ENCODE assay signal across 20 cellular contexts in genomic region chr17:47273245-47273644, GRCh38. TPM values are rescaled to one million over a fixed set of nuclear protein-coding genes. Genes with fewer than 3 reads are reported as not detected.
DNase-seq lines count a peak whose midpoint lies in the region; ATAC-seq, FAIRE-seq and TF ChIP-seq lines count a peak whose summit lies in the region.
"Had no signal": no experiment of that assay in that cellular context is flagged by ENCODE, and none has a peak within 500 bp of the region (broad histone marks: within the 10 kb centered on the region; RNA-seq: fewer than 3 reads in every experiment).

No MANE protein-coding gene starts in this region.

- no peak overlapping the region for H2AFZ ChIP-seq in HepG2 (ENCODE audit: low read length)

- BruUV-seq in HepG2 (replicated peaks; lab: Mats Ljungman, UMichigan) = no TSS peak

- H4K20me1 ChIP-seq in HepG2 (ENCODE audit: insufficient read depth, low read length) = no peaks in the 10 kb centered on the region
- H4K20me1 ChIP-seq: BLaER1 had no signal

- 39% methylated on average over 2 of the region's 2 CpGs for WGBS in HepG2 (ENCODE audit: low lambda C conversion rate)
- WGBS in right lobe of liver (ENCODE audit: insufficient coverage, low coverage, low lambda C conversion rate, missing lambda C conversion rate) = 90% methylated on average over 2 of the region's 2 CpGs
- WGBS in gastroesophageal sphincter (ENCODE audit: low coverage in 1 of 2), 2 donors = 100% methylated on average over 1 to 2 of the region's 2 CpGs
- WGBS in sigmoid colon, 2 donors = 92 to 95% methylated on average over 2 of the region's 2 CpGs

- in situ Hi-C loops in HepG2 (cut with HindIII; ENCODE audit: extremely low pct_ligation_motif_present, low pct_unique_long_range_greater_than_20kb) = no loop called here

- FAIRE-seq in HepG2 (lab: Jason Lieb, UNC) = no peak
- FAIRE-seq: GM12892, GM18507 had no signal

- H3K9me3 ChIP-seq in HepG2 (ENCODE audit: low read length) (peaks cover 4% of the 10 kb centered on the region; the same call in 1 of the 2 replicates), right lobe of liver (no peaks in the 10 kb centered on the region), gastroesophageal sphincter (no peaks in the 10 kb centered on the region), sigmoid colon (no peaks in the 10 kb centered on the region)

- intact Hi-C loops in HepG2 (cut with micrococcal nuclease; ENCODE audit: unreplicated experiment) (no loop called here), right lobe of liver (cut with DNase I) (no loop called here), sigmoid colon (cut with DNase I) (no loop called here)

- no peak for TF ChIP-seq RAD21 in HepG2 (CRISPR knock-in tag; IDR thresholded peaks at IDR 0.05)

- no peaks in the 10 kb centered on the region for H3K79me2 ChIP-seq in HepG2 (ENCODE audit: insufficient read depth, low read length)

- no peak overlapping the region for H3K27ac ChIP-seq in HepG2 (ENCODE audit: extremely low read length, insufficient read depth, low read length)
- H3K27ac ChIP-seq in right lobe of liver = no peak overlapping the region
- peak overlapping the region; percentile 16 to 95 (median 88) for H3K27ac ChIP-seq in gastroesophageal sphincter
- peak overlapping the region; percentile 86 to 92 (median 88) for H3K27ac ChIP-seq in sigmoid colon
- H3K27ac ChIP-seq: BLaER1, KMS-11 had no signal

- H3K4me3 ChIP-seq in HepG2 (replicated peaks in 1 of 3; ENCODE audit: insufficient read depth in 1 of 3, low read depth in 2 of 3, low read length in 3 of 3) (no peak overlapping the region), right lobe of liver (no peak overlapping the region), gastroesophageal sphincter (no peak overlapping the region), sigmoid colon (no peak overlapping the region)
- H3K4me3 ChIP-seq: BLaER1 had no signal

- TF ChIP-seq EP300 in HepG2 (IDR thresholded peaks at IDR 0.05; ENCODE audit: low read depth in 2 of 2, low read length in 2 of 2) = no peak
- TF ChIP-seq EP300 in HepG2 (CRISPR knock-in tag; IDR thresholded peaks at IDR 0.05; ENCODE audit: borderline replicate concordance) = no peak
- TF ChIP-seq EP300 in gastroesophageal sphincter (IDR thresholded peaks at IDR 0.05) = no peak
- TF ChIP-seq EP300 in sigmoid colon (IDR thresholded peaks at IDR 0.05) = no peak

- peaks cover 0 to 17% of the 10 kb centered on the region in 2 experiments; a peak in 3 of 5 replicates for H3K27me3 ChIP-seq in HepG2 (ENCODE audit: control insufficient read depth in 1 of 2, insufficient read depth in 2 of 2, low read length in 2 of 2)
- H3K27me3 ChIP-seq in right lobe of liver = no peaks in the 10 kb centered on the region
- no peaks in the 10 kb centered on the region for H3K27me3 ChIP-seq in gastroesophageal sphincter
- H3K27me3 ChIP-seq in sigmoid colon = no peaks in the 10 kb centered on the region
- H3K27me3 ChIP-seq: BLaER1 had no signal

- H3K4me2 ChIP-seq in HepG2 (ENCODE audit: low read depth, low read length) = no peak overlapping the region
- H3K4me2 ChIP-seq: BLaER1, KMS-11 had no signal

- H3K36me3 ChIP-seq in HepG2 (replicated peaks in 1 of 2; ENCODE audit: control insufficient read depth in 1 of 2, insufficient read depth in 2 of 2, low read length in 2 of 2) = no peaks in the 10 kb centered on the region
- H3K36me3 ChIP-seq in right lobe of liver = no peaks in the 10 kb centered on the region
- no peaks in the 10 kb centered on the region for H3K36me3 ChIP-seq in gastroesophageal sphincter
- no peaks in the 10 kb centered on the region for H3K36me3 ChIP-seq in sigmoid colon
- H3K36me3 ChIP-seq: BLaER1 had no signal

- TF ChIP-seq CTCF in HepG2 (CRISPR knock-in tag; IDR thresholded peaks at IDR 0.05) = no peak
- TF ChIP-seq CTCF in right lobe of liver (IDR thresholded peaks at IDR 0.05) = no peak
- TF ChIP-seq CTCF in gastroesophageal sphincter (IDR thresholded peaks at IDR 0.05) = no peak
- TF ChIP-seq CTCF in sigmoid colon (IDR thresholded peaks at IDR 0.05) = no peak

- DNase-seq in HepG2 (ENCODE audit: low spot score) (no peak), right lobe of liver (no peak), sigmoid colon (no peak), midbrain (lab: John Stamatoyannopoulos, UW) (no peak), OCI-M2 (lab: John Stamatoyannopoulos, UW; ENCODE audit: unreplicated experiment) (no peak), nucleus accumbens (lab: John Stamatoyannopoulos, UW) (no peak), NOMO-1 treated with DMSO at 0.1 percent for 48 hours (lab: John Stamatoyannopoulos, UW; ENCODE audit: unreplicated experiment) (no peak)
- DNase-seq: 8988T; Calu3; CD8-positive, alpha-beta T cell; NCI-H1417; NCI-H187; NCI-H2107; NCI-H510A treated with DMSO at 0.1 percent for 48 hours; NCI-H774 had no signal

- CTCF ChIA-PET in HepG2 (lab: Yijun Ruan, JAX; ENCODE audit: low intra/inter-chr PET ratio, low total read pairs) = no interaction called here

- POLR2A ChIA-PET in HepG2 (lab: Yijun Ruan, JAX) = no interaction called here

- ATAC-seq in HepG2 (no peak), right lobe of liver (no peak), gastroesophageal sphincter (no peak)
- ATAC-seq: CD8-positive, alpha-beta T cell had no signal

- peaks cover 24% of the 10 kb centered on the region for H3K4me1 ChIP-seq in HepG2 (ENCODE audit: insufficient read depth, low read length)
- H3K4me1 ChIP-seq in right lobe of liver = peaks cover 0 to 38% (median 12%) of the 10 kb centered on the region in 4 donors
- peaks cover 23 to 63% (median 36%) of the 10 kb centered on the region in 3 donors for H3K4me1 ChIP-seq in gastroesophageal sphincter
- H3K4me1 ChIP-seq in sigmoid colon = peaks cover 0 to 63% (median 51%) of the 10 kb centered on the region in 4 donors

- H3K9ac ChIP-seq in HepG2 (ENCODE audit: insufficient read depth, low read depth, low read length) = no peak overlapping the region
- H3K9ac ChIP-seq: BLaER1, KMS-11 had no signal

- TF ChIP-seq POLR2A in HepG2 (IDR thresholded peaks at IDR 0.05; ENCODE audit: insufficient read depth in 1 of 2, low read depth in 2 of 2, low read length in 2 of 2) (no peak), right lobe of liver (IDR thresholded peaks at IDR 0.05) (no peak), gastroesophageal sphincter (IDR thresholded peaks at IDR 0.05) (no peak), sigmoid colon (IDR thresholded peaks at IDR 0.05) (no peak)

RNA-seq across cellular contexts. Expression of gene ITGB3, which starts 19.6 kb away (rescaled TPM):
- total RNA-seq in HepG2 (2016; rRNA removed; fragmentation: Illumina TruSeq; extraction: Trizol) (0.15 and 0.31 TPM in 2 replicates), right lobe of liver (1 to 10 TPM; 2.2 to 8.0 (median 4.8) TPM), gastroesophageal sphincter (10 to 100 TPM; 22.1 to 58.7 (median 53.8) TPM), sigmoid colon (10 to 100 TPM; 28.5 to 62.7 (median 40.1) TPM)
- total RNA-seq in HepG2 (2016; cell fraction: cytosol; rRNA removed; fragmentation: Illumina TruSeq; extraction: Trizol; ENCODE audit: low read depth) = not detected in 2 replicates
- 0.31 and 0.37 TPM in 2 replicates for total RNA-seq in HepG2 (2016; cell fraction: insoluble cytoplasmic fraction; rRNA removed; fragmentation: Illumina TruSeq; extraction: Trizol)
- total RNA-seq in HepG2 (2016; cell fraction: membrane; rRNA removed; fragmentation: Illumina TruSeq; extraction: Trizol) = not detected in 2 replicates
- 0.41 and 0.50 TPM in 2 replicates for total RNA-seq in HepG2 (2016; cell fraction: nucleus; rRNA removed; fragmentation: Illumina TruSeq; extraction: Trizol)
- polyA plus RNA-seq in HepG2 (2011; rRNA removed) (0.09 and 0.10 TPM in 2 replicates), sigmoid colon (1 to 10 TPM in 2 of 3 donors, under 1 TPM in 1; 0.69 to 3.4 (median 1.8) TPM)
- polyA plus RNA-seq in HepG2 (2011; cell fraction: cytosol; rRNA removed) = 0.07 and 0.09 TPM in 2 replicates
- polyA plus RNA-seq in HepG2 (2011; cell fraction: nucleus; rRNA removed) = 0.14 TPM in 2 replicates
- polyA plus RNA-seq in HepG2 (2012) = not detected in 2 replicates
- not detected in 2 replicates for polyA plus RNA-seq in HepG2 (2016; cell fraction: cytosol; fragmentation: Illumina TruSeq; extraction: Trizol; ENCODE audit: low read depth)
- 0.07 TPM in 1 of 2 replicates, not detected in the other for polyA plus RNA-seq in HepG2 (2016; cell fraction: insoluble cytoplasmic fraction; fragmentation: Illumina TruSeq; extraction: Trizol; ENCODE audit: low read depth)
- polyA plus RNA-seq in HepG2 (2016; cell fraction: membrane; fragmentation: Illumina TruSeq; extraction: Trizol; ENCODE audit: low read depth) = not detected in 2 replicates
- 0.15 TPM in 1 of 2 replicates, not detected in the other for polyA plus RNA-seq in HepG2 (2016; cell fraction: nucleus; fragmentation: Illumina TruSeq; extraction: Trizol; ENCODE audit: insufficient read depth, low read depth)
- polyA minus RNA-seq in HepG2 (2011; rRNA and poly(A)+ RNA removed; ENCODE audit: low replicate concordance) = 0.82 TPM in 1 of 2 replicates, not detected in the other
- polyA minus RNA-seq in HepG2 (2011; cell fraction: cytosol; rRNA and poly(A)+ RNA removed) = not detected in 2 replicates
- 0.12 TPM in 1 of 2 replicates, not detected in the other for polyA minus RNA-seq in HepG2 (2011; cell fraction: nucleus; rRNA and poly(A)+ RNA removed)
- total RNA-seq: CD8-positive, alpha-beta T cell had no signal

RNA-seq across cellular contexts. Expression of gene EFCAB13, which starts 50.5 kb away (rescaled TPM):
- total RNA-seq in HepG2 (2016; rRNA removed; fragmentation: Illumina TruSeq; extraction: Trizol) = 0.71 and 0.73 TPM in 2 replicates
- total RNA-seq in HepG2 (2016; cell fraction: cytosol; rRNA removed; fragmentation: Illumina TruSeq; extraction: Trizol; ENCODE audit: low read depth) = 0.81 and 1.1 TPM in 2 replicates
- total RNA-seq in HepG2 (2016; cell fraction: insoluble cytoplasmic fraction; rRNA removed; fragmentation: Illumina TruSeq; extraction: Trizol) = 0.26 and 0.59 TPM in 2 replicates
- total RNA-seq in HepG2 (2016; cell fraction: membrane; rRNA removed; fragmentation: Illumina TruSeq; extraction: Trizol) = 0.49 and 0.79 TPM in 2 replicates
- total RNA-seq in HepG2 (2016; cell fraction: nucleus; rRNA removed; fragmentation: Illumina TruSeq; extraction: Trizol) = 1.0 and 1.7 TPM in 2 replicates
- 0.22 and 0.57 TPM in 2 replicates for polyA plus RNA-seq in HepG2 (2011; rRNA removed)
- polyA plus RNA-seq in HepG2 (2011; cell fraction: cytosol; rRNA removed) = 0.07 and 0.18 TPM in 2 replicates
- 0.11 and 0.40 TPM in 2 replicates for polyA plus RNA-seq in HepG2 (2011; cell fraction: nucleus; rRNA removed)
- polyA plus RNA-seq in HepG2 (2012) = 1.5 and 2.1 TPM in 2 replicates
- polyA plus RNA-seq in HepG2 (2016; cell fraction: cytosol; fragmentation: Illumina TruSeq; extraction: Trizol; ENCODE audit: low read depth) = 0.23 TPM in 2 replicates
- polyA plus RNA-seq in HepG2 (2016; cell fraction: insoluble cytoplasmic fraction; fragmentation: Illumina TruSeq; extraction: Trizol; ENCODE audit: low read depth) = 0.35 and 1.1 TPM in 2 replicates
- 0.29 and 0.30 TPM in 2 replicates for polyA plus RNA-seq in HepG2 (2016; cell fraction: membrane; fragmentation: Illumina TruSeq; extraction: Trizol; ENCODE audit: low read depth)
- 1.1 and 1.9 TPM in 2 replicates for polyA plus RNA-seq in HepG2 (2016; cell fraction: nucleus; fragmentation: Illumina TruSeq; extraction: Trizol; ENCODE audit: insufficient read depth, low read depth)
- 0.75 TPM in 1 of 2 replicates, not detected in the other for polyA minus RNA-seq in HepG2 (2011; rRNA and poly(A)+ RNA removed; ENCODE audit: low replicate concordance)
- not detected in 2 replicates for polyA minus RNA-seq in HepG2 (2011; cell fraction: cytosol; rRNA and poly(A)+ RNA removed)
- polyA minus RNA-seq in HepG2 (2011; cell fraction: nucleus; rRNA and poly(A)+ RNA removed) = 1.8 and 2.4 TPM in 2 replicates
- total RNA-seq in right lobe of liver = 1 to 10 TPM in 5 of 6 experiments, under 1 TPM in 1; 0.68 to 7.2 (median 3.2) TPM
- 10 to 100 TPM in 1 of 4 donors, 1 to 10 TPM in 3; 7.0 to 14.5 (median 8.6) TPM for total RNA-seq in gastroesophageal sphincter
- 10 to 100 TPM in 3 of 4 donors, 1 to 10 TPM in 1; 8.7 to 16.3 (median 15.4) TPM for total RNA-seq in sigmoid colon
- 1 to 10 TPM in 2 of 3 donors, under 1 TPM in 1; 0.46 to 3.6 (median 1.7) TPM for polyA plus RNA-seq in sigmoid colon

Comparison
In these comparisons a context has a peak if more than half of its experiments do, and no peak if none do; other contexts are left out.
1. H3K27ac ChIP-seq: peak in gastroesophageal sphincter (4 of 4) and sigmoid colon (4 of 4); none in HepG2 (single experiment) and right lobe of liver (0 of 3).